8 cellular contexts compared by ENCODE assay signal in genomic region chr2:172710584-172711024, GRCh38. TPM values are rescaled to one million over a fixed set of nuclear protein-coding genes. Genes with fewer than 3 reads are reported as not detected.
DNase-seq lines count a peak whose midpoint lies in the region; ATAC-seq and TF ChIP-seq lines count a peak whose summit lies in the region.

No MANE protein-coding gene starts in this region.

- H3K27me3 ChIP-seq in BJ (ENCODE audit: control insufficient read depth, insufficient read depth, low read length) (no peaks in the 10 kb centered on the region), GM23248 (replicated peaks; ENCODE audit: insufficient read depth) (no peaks in the 10 kb centered on the region), parathyroid adenoma (ENCODE audit: control insufficient read depth, insufficient read depth, low read length) (no peaks in the 10 kb centered on the region)

- H3K27ac Mint-ChIP-seq in activated CD4-positive, alpha-beta memory T cell treated with anti-CD3 and anti-CD28 coated beads for 36 hours: no peak overlapping the region

- no peaks in the 10 kb centered on the region for H3K36me3 Mint-ChIP-seq in activated CD4-positive, alpha-beta memory T cell treated with anti-CD3 and anti-CD28 coated beads for 36 hours

- H2AFZ ChIP-seq in GM23248: no peak overlapping the region
- peak overlapping the region; percentile 18 for H2AFZ ChIP-seq in parathyroid adenoma

- no peaks in the 10 kb centered on the region for H3K9me2 ChIP-seq in GM23248 (ENCODE audit: insufficient read depth)

- in situ Hi-C loops in GM23248 (cut with MboI): loop anchor here (25.0 kb wide), 1 partner anchor 548 kb away; no protein-coding TSS in a partner anchor

- WGBS in GM23248 (ENCODE audit: low coverage in 1 of 2, low lambda C conversion rate in 2 of 2, missing lambda C conversion rate in 2 of 2), 2 experiments: 2 to 8% methylated on average over 2 of the region's 2 CpGs

- H3F3A ChIP-seq in GM23248 (ENCODE audit: insufficient read depth): peaks cover 13% of the 10 kb centered on the region; the same call in 1 of the 2 replicates

- H3K4me1 Mint-ChIP-seq in activated CD4-positive, alpha-beta memory T cell treated with anti-CD3 and anti-CD28 coated beads for 36 hours (ENCODE audit: low read depth): no peaks in the 10 kb centered on the region

- peaks cover 3% of the 10 kb centered on the region for H3K27me3 Mint-ChIP-seq in activated CD4-positive, alpha-beta memory T cell treated with anti-CD3 and anti-CD28 coated beads for 36 hours

- H3K9ac ChIP-seq in GM23248: no peak overlapping the region
- H3K9ac ChIP-seq in parathyroid adenoma: no peak overlapping the region

- CTCF ChIA-PET in BJ (lab: Yijun Ruan, JAX): interaction anchor here (0.6 to 1.3 kb wide), 8 partner anchors 9 to 117 kb away, joined by 3 to 9 read pairs (median 4); no protein-coding TSS in a partner anchor
- CTCF ChIA-PET in activated CD4-positive, alpha-beta memory T cell treated with anti-CD3 and anti-CD28 coated beads for 36 hours (lab: Charles Lee): interaction anchor here (0.6 to 2.9 kb wide), 14 partner anchors 9 to 219 kb away, joined by 3 to 19 read pairs (median 4); no protein-coding TSS in a partner anchor

- POLR2A ChIA-PET in BJ (lab: Charles Lee): no interaction called here
- POLR2A ChIA-PET in activated CD4-positive, alpha-beta memory T cell treated with anti-CD3 and anti-CD28 coated beads for 36 hours (lab: Charles Lee): no interaction called here

- peaks cover 13% of the 10 kb centered on the region for H3K4me1 ChIP-seq in GM23248 (ENCODE audit: insufficient read depth)
- H3K4me1 ChIP-seq in parathyroid adenoma: no peaks in the 10 kb centered on the region

- no peak overlapping the region for H3K4me3 Mint-ChIP-seq in activated CD4-positive, alpha-beta memory T cell treated with anti-CD3 and anti-CD28 coated beads for 36 hours

- intact Hi-C loops in activated CD4-positive, alpha-beta memory T cell treated with anti-CD3 and anti-CD28 coated beads for 36 hours (cut with micrococcal nuclease): loop anchor here (2.0 kb wide), 1 partner anchor 118 kb away; no protein-coding TSS in a partner anchor
- intact Hi-C loops in posterior vena cava (cut with DNase I): no loop called here

- H3K79me2 ChIP-seq in GM23248 (ENCODE audit: insufficient read depth) (no peaks in the 10 kb centered on the region), parathyroid adenoma (no peaks in the 10 kb centered on the region)

- H3K9me3 ChIP-seq in GM23248 (ENCODE audit: low read depth): no peaks in the 10 kb centered on the region
- H3K9me3 ChIP-seq in parathyroid adenoma (ENCODE audit: control insufficient read depth, low read length): no peaks in the 10 kb centered on the region

- H3K27ac ChIP-seq in GM23248: no peak overlapping the region
- H3K27ac ChIP-seq in parathyroid adenoma: no peak overlapping the region

- H3K36me3 ChIP-seq in BJ (ENCODE audit: control insufficient read depth, insufficient read depth, low read length): no peaks in the 10 kb centered on the region
- H3K36me3 ChIP-seq in GM23248 (ENCODE audit: low read depth): no peaks in the 10 kb centered on the region
- H3K36me3 ChIP-seq in parathyroid adenoma (ENCODE audit: control insufficient read depth, insufficient read depth, low read length): no peaks in the 10 kb centered on the region

- no peaks in the 10 kb centered on the region for H3K9me3 Mint-ChIP-seq in activated CD4-positive, alpha-beta memory T cell treated with anti-CD3 and anti-CD28 coated beads for 36 hours

- no peaks in the 10 kb centered on the region for H4K20me1 ChIP-seq in GM23248 (ENCODE audit: insufficient read depth)

- DNase-seq in BJ (ENCODE audit: low read depth): peak; percentile 79
- peak; percentile 90 for DNase-seq in GM23248
- DNase-seq in NCI-H2227 treated with DMSO at 0.1 percent for 48 hours (lab: John Stamatoyannopoulos, UW): peak; percentile 68
- peak; percentile 44 for DNase-seq in activated CD4-positive, alpha-beta memory T cell treated with anti-CD3 and anti-CD28 coated beads for 36 hours
- peak; percentile 87 for DNase-seq in fibroblast of mammary gland (ENCODE audit: low read depth)
- no peak for DNase-seq in posterior vena cava (ENCODE audit: low spot score)

- TF ChIP-seq CTCF in BJ (IDR thresholded peaks at IDR 0.05; ENCODE audit: insufficient read depth, low read depth, low read length) (peak; percentile 51), fibroblast of mammary gland (conservative IDR thresholded peaks at IDR 0.05; ENCODE audit: control insufficient read depth, insufficient read depth, low read depth, low read length) (peak; percentile 68), parathyroid adenoma (IDR thresholded peaks at IDR 0.05) (peak; percentile 54)

- H3K4me2 ChIP-seq in GM23248 (ENCODE audit: unreplicated experiment): peak overlapping the region; percentile 46
- H3K4me2 ChIP-seq in parathyroid adenoma (ENCODE audit: low read length): no peak overlapping the region

- H3K4me3 ChIP-seq in BJ (ENCODE audit: low read depth, low read length) (no peak overlapping the region), GM23248 (no peak overlapping the region), fibroblast of mammary gland (ENCODE audit: control insufficient read depth, low read depth, low read length) (no peak overlapping the region), parathyroid adenoma (ENCODE audit: low read depth, low read length) (no peak overlapping the region)

- no peak for ATAC-seq in HG03442 (IDR thresholded peaks at IDR 0.05; ENCODE audit: unreplicated experiment)

RNA-seq across cellular contexts. Expression of gene RAPGEF4, which starts 25.0 kb away (rescaled TPM):
- polyA plus RNA-seq in BJ (2011; rRNA removed) (0.42 and 0.60 TPM in 2 replicates), GM23248 (2016; fragmentation: Nextera tagmentation; extraction: Ambion mirVana) (0.22 TPM in 1 of 2 replicates, not detected in the other)
- 1.2 and 2.7 TPM in 2 replicates for polyA minus RNA-seq in BJ (2011; rRNA and poly(A)+ RNA removed)
- total RNA-seq in GM23248 (2014; rRNA removed; shearing (Covaris generic)): 2.2 TPM in 1 of 2 replicates, not detected in the other
- total RNA-seq in activated CD4-positive, alpha-beta memory T cell treated with anti-CD3 and anti-CD28 coated beads for 36 hours: under 1 TPM in 1 of 2 experiments, not detected in 1; 0.21 TPM
- total RNA-seq in posterior vena cava: 1 to 10 TPM; 4.5 to 6.2 TPM
